29 cellular contexts compared by ENCODE assay signal in the genomic region with DNA sequence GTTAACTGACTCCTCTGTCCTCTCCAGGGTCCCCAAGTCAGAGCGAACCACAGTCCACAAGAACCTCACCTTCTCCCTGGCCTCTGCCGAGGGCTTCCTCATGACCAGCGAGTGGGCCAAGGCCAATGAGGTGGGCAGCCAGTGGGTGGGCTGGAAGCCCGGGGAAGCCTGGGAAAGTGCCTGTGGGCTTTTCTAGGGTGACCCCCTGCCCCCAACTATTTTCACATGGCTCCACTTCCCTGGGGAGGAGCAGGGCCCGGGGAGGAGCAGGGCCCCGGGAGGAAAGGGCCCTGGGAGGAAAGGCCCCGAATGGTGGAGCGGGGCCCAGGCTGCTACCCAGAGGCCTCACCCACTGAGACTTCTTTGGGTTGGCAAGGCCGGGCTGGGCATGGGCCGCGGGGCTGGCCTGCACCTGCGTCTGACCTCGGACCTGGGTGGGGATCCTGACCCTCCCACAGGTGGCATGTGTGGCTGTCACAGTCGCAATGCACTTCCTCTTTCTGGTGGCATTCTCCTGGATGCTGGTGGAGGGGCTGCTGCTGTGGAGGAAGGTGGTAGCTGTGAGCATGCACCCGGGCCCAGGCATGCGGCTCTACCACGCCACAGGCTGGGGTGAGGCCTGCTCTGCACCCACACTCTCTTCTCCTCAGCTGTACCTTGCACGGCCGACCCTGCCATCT. TPM values are rescaled to one million over a fixed set of nuclear protein-coding genes. Genes with fewer than 3 reads are reported as not detected.
A peak's percentile ranks its signal among the peaks of the same experiment; 100 is the strongest.
DNase-seq lines count a peak whose midpoint lies in the region; ATAC-seq, FAIRE-seq and TF ChIP-seq lines count a peak whose summit lies in the region.
"Had no signal": no experiment of that assay in that cellular context is flagged by ENCODE, and none has a peak within 500 bp of the region (broad histone marks: within the 10 kb centered on the region; RNA-seq: fewer than 3 reads in every experiment).

No MANE protein-coding gene starts in this region.

- no peaks in the 10 kb centered on the region for H3K9me1 ChIP-seq in K562 (ENCODE audit: control insufficient read depth, insufficient read depth, low read length)

- H3K4me3 ChIP-seq in K562 = no peak overlapping the region
- H3K4me3 ChIP-seq in naive thymus-derived CD4-positive, alpha-beta T cell (ENCODE audit: low read length) = no peak overlapping the region
- H3K4me3 ChIP-seq: transverse colon had no signal

- POLR2A ChIA-PET in K562 (lab: Yijun Ruan, JAX) = interaction anchor here (0.7 kb wide), 1 partner anchor 353 kb away, joined by 3 read pairs; no protein-coding TSS in a partner anchor
- POLR2A ChIA-PET in naive thymus-derived CD4-positive, alpha-beta T cell (lab: Charles Lee) = no interaction called here

- intact Hi-C loops in K562 (cut with micrococcal nuclease) = no loop called here
- intact Hi-C loops in naive thymus-derived CD4-positive, alpha-beta T cell (cut with micrococcal nuclease) = no loop called here

- H3K27me3 Mint-ChIP-seq in stimulated activated naive CD8-positive, alpha-beta T cell treated with anti-CD3 and anti-CD28 coated beads, Interleukin-15, amount 100 ng/mL, for 72 hours = peaks cover 11% of the 10 kb centered on the region
- H3K27me3 Mint-ChIP-seq in naive thymus-derived CD4-positive, alpha-beta T cell = peaks cover 0 to 19% (median 6%) of the 10 kb centered on the region in 5 donors
- H3K27me3 Mint-ChIP-seq in activated CD8-positive, alpha-beta memory T cell treated with anti-CD3 and anti-CD28 coated beads, Interleukin-2, amount 10 ng/mL, durations not matched to agents 7 days and 5 days = peaks cover 8% of the 10 kb centered on the region

- H3K36me3 ChIP-seq in K562 (ENCODE audit: control insufficient read depth, insufficient read depth, low read length) = no peaks in the 10 kb centered on the region
- no peaks in the 10 kb centered on the region for H3K36me3 ChIP-seq in naive thymus-derived CD4-positive, alpha-beta T cell (ENCODE audit: control insufficient read depth in 2 of 3, insufficient read depth in 3 of 3, low read length in 3 of 3)
- H3K36me3 ChIP-seq: transverse colon had no signal

- CTCF ChIA-PET in K562 (lab: Yijun Ruan, JAX; ENCODE audit: low intra/inter-chr PET ratio) = no interaction called here
- CTCF ChIA-PET in naive thymus-derived CD4-positive, alpha-beta T cell (lab: Charles Lee) = no interaction called here
- CTCF ChIA-PET in activated CD8-positive, alpha-beta memory T cell treated with anti-CD3 and anti-CD28 coated beads, Interleukin-2, amount 10 ng/mL, durations not matched to agents 7 days and 5 days (lab: Charles Lee) = no interaction called here

- TF ChIP-seq EP300 in K562 (IDR thresholded peaks at IDR 0.05; ENCODE audit: low read length) = no peak

- H3K9me3 ChIP-seq in K562 (replicated peaks; ENCODE audit: control insufficient read depth, insufficient read depth, low read depth, low read length) = no peaks in the 10 kb centered on the region; the same call in 1 of the 2 replicates
- no peaks in the 10 kb centered on the region for H3K9me3 ChIP-seq in naive thymus-derived CD4-positive, alpha-beta T cell (ENCODE audit: control insufficient read depth in 2 of 3, low read length in 3 of 3)
- H3K9me3 ChIP-seq: transverse colon had no signal

- H3K27ac ChIP-seq in K562 (ENCODE audit: extremely low read depth, low read depth, low read length) = no peak overlapping the region
- no peak overlapping the region for H3K27ac ChIP-seq in naive thymus-derived CD4-positive, alpha-beta T cell (ENCODE audit: low read depth, low read length)
- H3K27ac ChIP-seq: KMS-11, transverse colon had no signal

- H3K27ac Mint-ChIP-seq in stimulated activated naive CD8-positive, alpha-beta T cell treated with anti-CD3 and anti-CD28 coated beads, Interleukin-15, amount 100 ng/mL, for 72 hours = peak overlapping the region in 1 of 2 donors; percentile 97
- H3K27ac Mint-ChIP-seq in naive thymus-derived CD4-positive, alpha-beta T cell = no peak overlapping the region
- H3K27ac Mint-ChIP-seq in activated CD8-positive, alpha-beta memory T cell treated with anti-CD3 and anti-CD28 coated beads, Interleukin-2, amount 10 ng/mL, durations not matched to agents 7 days and 5 days = no peak overlapping the region
- H3K27ac Mint-ChIP-seq: activated naive CD4-positive, alpha-beta T cell treated with anti-CD3 and anti-CD28 coated beads, Interleukin-2, amount 10 ng/mL, durations not matched to agents 7 days and 5 days; activated T-helper 1 cell treated with anti-CD3 and anti-CD28 coated beads, Interleukin-12 subunit alpha, Interleukin-12 subunit beta, Interleukin-2, Interleukin-4 antibody, amounts not matched to agents 30 ng/mL and 10 ng/mL and 1 ng/mL, durations not matched to agents 14 hours and 24 hours and 36 hours had no signal

- in situ Hi-C loops in K562 (cut with MboI) = no loop called here

- no peak overlapping the region for H3K9ac ChIP-seq in K562 (ENCODE audit: insufficient read depth in 1 of 2, low read depth in 2 of 2, low read length in 2 of 2)
- H3K9ac ChIP-seq: KMS-11 had no signal

- no TSS peak for BruUV-seq in K562 (replicated peaks; lab: Mats Ljungman, UMichigan)

- WGBS in K562 (ENCODE audit: insufficient coverage, low coverage, missing lambda C conversion rate) = 21% methylated on average over 14 of the region's 19 CpGs

- H3K79me2 ChIP-seq in K562 (ENCODE audit: control insufficient read depth, insufficient read depth, low read length) = no peaks in the 10 kb centered on the region

- no peak for TF ChIP-seq CTCF in K562 (IDR thresholded peaks at IDR 0.05 in 2 of 3, conservative IDR thresholded peaks at IDR 0.05 in 1 of 3; ENCODE audit: insufficient read depth in 2 of 3, low read depth in 1 of 3, low read length in 3 of 3)

- H3K9me3 Mint-ChIP-seq in stimulated activated naive CD8-positive, alpha-beta T cell treated with anti-CD3 and anti-CD28 coated beads, Interleukin-15, amount 100 ng/mL, for 72 hours = no peaks in the 10 kb centered on the region
- H3K9me3 Mint-ChIP-seq in naive thymus-derived CD4-positive, alpha-beta T cell = peaks cover 0 to 3% (median 0%) of the 10 kb centered on the region in 11 donors
- no peaks in the 10 kb centered on the region for H3K9me3 Mint-ChIP-seq in activated CD8-positive, alpha-beta memory T cell treated with anti-CD3 and anti-CD28 coated beads, Interleukin-2, amount 10 ng/mL, durations not matched to agents 7 days and 5 days (ENCODE audit: low read depth)
- H3K9me3 Mint-ChIP-seq: activated naive CD4-positive, alpha-beta T cell treated with anti-CD3 and anti-CD28 coated beads, Interleukin-2, amount 10 ng/mL, durations not matched to agents 7 days and 5 days; activated T-helper 1 cell treated with anti-CD3 and anti-CD28 coated beads, Interleukin-12 subunit alpha, Interleukin-12 subunit beta, Interleukin-2, Interleukin-4 antibody, amounts not matched to agents 30 ng/mL and 10 ng/mL and 1 ng/mL, durations not matched to agents 14 hours and 24 hours and 36 hours had no signal

- H3K27me3 ChIP-seq in K562 (ENCODE audit: control insufficient read depth in 2 of 2, insufficient read depth in 2 of 2, low read length in 2 of 2) = peaks cover 19 to 51% of the 10 kb centered on the region in 2 experiments; a peak in 4 of 5 replicates
- H3K27me3 ChIP-seq in naive thymus-derived CD4-positive, alpha-beta T cell (ENCODE audit: control insufficient read depth in 2 of 2, insufficient read depth in 2 of 2, low read length in 2 of 2) = no peaks in the 10 kb centered on the region

- no peak for TF ChIP-seq RAD21 in K562 (CRISPR knock-in tag; conservative IDR thresholded peaks at IDR 0.05 in 1 of 2, IDR thresholded peaks at IDR 0.05 in 1 of 2)

- no peak for TF ChIP-seq POLR2A in K562 (conservative IDR thresholded peaks at IDR 0.05)

- FAIRE-seq in K562 (lab: Jason Lieb, UNC) = no peak
- FAIRE-seq: G401.6, GM19239 had no signal

- no peak overlapping the region for H3K4me2 ChIP-seq in K562 (ENCODE audit: insufficient read depth, low read length)
- H3K4me2 ChIP-seq: KMS-11 had no signal

- ATAC-seq in stimulated activated naive CD8-positive, alpha-beta T cell treated with anti-CD3 and anti-CD28 coated beads, Interleukin-15, amount 100 ng/mL, for 72 hours = peak; percentile 20
- no peak for ATAC-seq in stimulated activated naive CD8-positive, alpha-beta T cell treated with anti-CD3 and anti-CD28 coated beads, Interleukin-15, Interleukin-2, amounts not matched to agents 100 U/mL and 50 U/mL, for 24 hours
- no peak for ATAC-seq in K562
- ATAC-seq in naive thymus-derived CD4-positive, alpha-beta T cell = peak; percentile 30
- no peak for ATAC-seq in activated CD8-positive, alpha-beta memory T cell treated with anti-CD3 and anti-CD28 coated beads, Interleukin-2, amount 10 ng/mL, durations not matched to agents 7 days and 5 days
- ATAC-seq: HCT116 had no signal

- H4K20me1 ChIP-seq in K562 (replicated peaks; ENCODE audit: control insufficient read depth, insufficient read depth, low read length) = 0 out of 2 replicates have a peak, but pooled peaks cover 3% of the 10 kb centered on the region

- H3K36me3 Mint-ChIP-seq in naive thymus-derived CD4-positive, alpha-beta T cell = no peaks in the 10 kb centered on the region
- no peaks in the 10 kb centered on the region for H3K36me3 Mint-ChIP-seq in activated CD8-positive, alpha-beta memory T cell treated with anti-CD3 and anti-CD28 coated beads, Interleukin-2, amount 10 ng/mL, durations not matched to agents 7 days and 5 days
- H3K36me3 Mint-ChIP-seq: activated naive CD4-positive, alpha-beta T cell treated with anti-CD3 and anti-CD28 coated beads, Interleukin-2, amount 10 ng/mL, durations not matched to agents 7 days and 5 days had no signal

- no peak overlapping the region for H3K4me3 Mint-ChIP-seq in stimulated activated naive CD8-positive, alpha-beta T cell treated with anti-CD3 and anti-CD28 coated beads, Interleukin-15, amount 100 ng/mL, for 72 hours
- H3K4me3 Mint-ChIP-seq in naive thymus-derived CD4-positive, alpha-beta T cell = no peak overlapping the region
- H3K4me3 Mint-ChIP-seq in activated CD8-positive, alpha-beta memory T cell treated with anti-CD3 and anti-CD28 coated beads, Interleukin-2, amount 10 ng/mL, durations not matched to agents 7 days and 5 days = no peak overlapping the region
- H3K4me3 Mint-ChIP-seq: activated naive CD4-positive, alpha-beta T cell treated with anti-CD3 and anti-CD28 coated beads, Interleukin-2, amount 10 ng/mL, durations not matched to agents 7 days and 5 days; activated T-helper 1 cell treated with anti-CD3 and anti-CD28 coated beads, Interleukin-12 subunit alpha, Interleukin-12 subunit beta, Interleukin-2, Interleukin-4 antibody, amounts not matched to agents 30 ng/mL and 10 ng/mL and 1 ng/mL, durations not matched to agents 14 hours and 24 hours and 36 hours had no signal

- H3K4me1 Mint-ChIP-seq in stimulated activated naive CD8-positive, alpha-beta T cell treated with anti-CD3 and anti-CD28 coated beads, Interleukin-15, amount 100 ng/mL, for 72 hours = no peaks in the 10 kb centered on the region
- peaks cover 0 to 3% (median 0%) of the 10 kb centered on the region in 7 donors for H3K4me1 Mint-ChIP-seq in naive thymus-derived CD4-positive, alpha-beta T cell
- no peaks in the 10 kb centered on the region for H3K4me1 Mint-ChIP-seq in activated CD8-positive, alpha-beta memory T cell treated with anti-CD3 and anti-CD28 coated beads, Interleukin-2, amount 10 ng/mL, durations not matched to agents 7 days and 5 days
- H3K4me1 Mint-ChIP-seq: activated naive CD4-positive, alpha-beta T cell treated with anti-CD3 and anti-CD28 coated beads, Interleukin-2, amount 10 ng/mL, durations not matched to agents 7 days and 5 days had no signal

- no peak for DNase-seq in stimulated activated naive CD8-positive, alpha-beta T cell treated with anti-CD3 and anti-CD28 coated beads, Interleukin-15, amount 100 ng/mL, for 72 hours
- DNase-seq in stimulated activated naive CD8-positive, alpha-beta T cell treated with anti-CD3 and anti-CD28 coated beads, Interleukin-15, Interleukin-2, amounts not matched to agents 100 U/mL and 50 U/mL, for 24 hours = no peak
- no peak for DNase-seq in K562 (ENCODE audit: extremely low read depth in 1 of 4, low spot score in 3 of 4)
- no peak for DNase-seq in naive thymus-derived CD4-positive, alpha-beta T cell
- DNase-seq in HCEC 1CT = no peak
- no peak for DNase-seq in DMS 273 (lab: John Stamatoyannopoulos, UW; ENCODE audit: unreplicated experiment)
- no peak for DNase-seq in NCI-H748 treated with DMSO at 0.1 percent for 48 hours (lab: John Stamatoyannopoulos, UW)
- no peak for DNase-seq in activated CD8-positive, alpha-beta memory T cell treated with anti-CD3 and anti-CD28 coated beads, Interleukin-2, amount 10 ng/mL, durations not matched to agents 7 days and 5 days
- DNase-seq: activated CD4-positive, alpha-beta T cell treated with anti-CD3 and anti-CD28 coated beads, Interleukin-2, amount 50 U/mL, for 48 hours; activated CD8-positive, alpha-beta memory T cell treated with anti-CD3 and anti-CD28 coated beads, Interleukin-2, amount 50 U/mL, for 4 hours; activated naive CD4-positive, alpha-beta T cell treated with anti-CD3 and anti-CD28 coated beads, Interleukin-2, amount 10 ng/mL, durations not matched to agents 7 days and 5 days; COR-L47; NCI-H1048; NCI-H1694 treated with DMSO at 0.1 percent for 48 hours; NCI-H2171; NCI-H524 treated with DMSO at 0.1 percent for 48 hours; NK-92 treated with Interleukin-12 subunit alpha and Interleukin-12 subunit beta, amount 100 ng/mL, for 24 hours; occipital lobe; SIG-M5; transverse colon had no signal

- H3K4me1 ChIP-seq in K562 (replicated peaks in 1 of 2; ENCODE audit: control insufficient read depth in 2 of 2, insufficient read depth in 2 of 2, low read length in 2 of 2) = peaks cover 0 to 21% of the 10 kb centered on the region in 2 experiments; a peak in 3 of 5 replicates
- no peaks in the 10 kb centered on the region for H3K4me1 ChIP-seq in naive thymus-derived CD4-positive, alpha-beta T cell (ENCODE audit: control insufficient read depth in 2 of 2, insufficient read depth in 2 of 2, low read length in 2 of 2)
- H3K4me1 ChIP-seq: transverse colon had no signal

- no peak overlapping the region for H2AFZ ChIP-seq in K562 (ENCODE audit: low read depth, low read length)

RNA-seq across cellular contexts. Expression of a gene that starts 17.9 kb away (rescaled TPM):
- not detected in 2 replicates for total RNA-seq in K562 (2011; cell fraction: chromatin; rRNA removed; ENCODE audit: low replicate concordance)
- 0.17 TPM in 1 of 2 replicates, not detected in the other for total RNA-seq in K562 (2011; cell fraction: nucleolus; rRNA removed)
- total RNA-seq in K562 (2011; cell fraction: nucleoplasm; rRNA removed) = not detected in 2 replicates
- total RNA-seq in K562 (2014; rRNA removed) (not detected in 2 replicates), K562 (2014; rRNA removed; fragmentation: Illumina TruSeq; extraction: Trizol) (not detected in 2 replicates), K562 (2015; rRNA removed; fragmentation: Illumina TruSeq; extraction: Trizol) (not detected in 2 replicates), K562 (2021) (not detected in 2 replicates)
- polyA plus RNA-seq in K562 (2011; rRNA removed) (not detected in 2 replicates), K562 (2014; fragmentation: Illumina TruSeq; extraction: Trizol) (not detected in 2 replicates), K562 (2014; fragmentation: Nextera tagmentation; extraction: Ambion mirVana) (not detected), K562 (2014; rRNA removed) (not detected in 2 replicates)
- not detected in 2 replicates for polyA plus RNA-seq in K562 (2011; cell fraction: cytosol; rRNA removed)
- polyA plus RNA-seq in K562 (2011; cell fraction: nucleus; rRNA removed) = 0.28 TPM in 1 of 2 replicates, not detected in the other
- not detected in 2 replicates for polyA plus RNA-seq in K562 (2012)
- polyA minus RNA-seq in K562 (2011; rRNA and poly(A)+ RNA removed) = not detected in 2 replicates
- polyA minus RNA-seq in K562 (2011; cell fraction: cytosol; rRNA and poly(A)+ RNA removed) = not detected in 2 replicates
- polyA minus RNA-seq in K562 (2011; cell fraction: nucleus; rRNA and poly(A)+ RNA removed) = not detected in 2 replicates
- not detected for total RNA-seq in naive thymus-derived CD4-positive, alpha-beta T cell
- not detected for polyA plus RNA-seq in naive thymus-derived CD4-positive, alpha-beta T cell
- total RNA-seq in activated CD8-positive, alpha-beta memory T cell treated with anti-CD3 and anti-CD28 coated beads, Interleukin-2, amount 10 ng/mL, durations not matched to agents 7 days and 5 days = not detected
- total RNA-seq: A673; activated T-helper 1 cell treated with anti-CD3 and anti-CD28 coated beads, Interleukin-12 subunit alpha, Interleukin-12 subunit beta, Interleukin-2, Interleukin-4 antibody, amounts not matched to agents 30 ng/mL and 10 ng/mL and 1 ng/mL, durations not matched to agents 14 hours and 24 hours and 36 hours; HT1080; kidney epithelial cell; lung microvascular endothelial cell; occipital lobe; transverse colon had no signal

RNA-seq across cellular contexts. Expression of a gene that starts 39.0 kb away (rescaled TPM):
- 0.65 TPM in 1 of 2 replicates, not detected in the other for total RNA-seq in K562 (2011; cell fraction: chromatin; rRNA removed; ENCODE audit: low replicate concordance)
- not detected in 2 replicates for total RNA-seq in K562 (2011; cell fraction: nucleolus; rRNA removed)
- total RNA-seq in K562 (2011; cell fraction: nucleoplasm; rRNA removed) = 0.15 TPM in 1 of 2 replicates, not detected in the other
- total RNA-seq in K562 (2014; rRNA removed) (0.32 TPM in 1 of 2 replicates, not detected in the other), K562 (2014; rRNA removed; fragmentation: Illumina TruSeq; extraction: Trizol) (not detected in 2 replicates), K562 (2015; rRNA removed; fragmentation: Illumina TruSeq; extraction: Trizol) (not detected in 2 replicates), K562 (2021) (0.20 and 0.40 TPM in 2 replicates)
- polyA plus RNA-seq in K562 (2011; rRNA removed) (0.11 TPM in 1 of 2 replicates, not detected in the other), K562 (2014; fragmentation: Illumina TruSeq; extraction: Trizol) (not detected in 2 replicates), K562 (2014; fragmentation: Nextera tagmentation; extraction: Ambion mirVana) (not detected), K562 (2014; rRNA removed) (not detected in 2 replicates)
- 0.49 TPM in 1 of 2 replicates, not detected in the other for polyA plus RNA-seq in K562 (2011; cell fraction: cytosol; rRNA removed)
- polyA plus RNA-seq in K562 (2011; cell fraction: nucleus; rRNA removed) = 0.26 TPM in 1 of 2 replicates, not detected in the other
- polyA plus RNA-seq in K562 (2012) = not detected in 2 replicates
- not detected in 2 replicates for polyA minus RNA-seq in K562 (2011; rRNA and poly(A)+ RNA removed)
- polyA minus RNA-seq in K562 (2011; cell fraction: cytosol; rRNA and poly(A)+ RNA removed) = not detected in 2 replicates
- polyA minus RNA-seq in K562 (2011; cell fraction: nucleus; rRNA and poly(A)+ RNA removed) = 0.27 TPM in 1 of 2 replicates, not detected in the other
- total RNA-seq in naive thymus-derived CD4-positive, alpha-beta T cell = under 1 TPM in 1 of 5 experiments, not detected in 4; 0.11 TPM
- not detected for polyA plus RNA-seq in naive thymus-derived CD4-positive, alpha-beta T cell
- not detected for total RNA-seq in activated CD8-positive, alpha-beta memory T cell treated with anti-CD3 and anti-CD28 coated beads, Interleukin-2, amount 10 ng/mL, durations not matched to agents 7 days and 5 days
- total RNA-seq: A673; activated T-helper 1 cell treated with anti-CD3 and anti-CD28 coated beads, Interleukin-12 subunit alpha, Interleukin-12 subunit beta, Interleukin-2, Interleukin-4 antibody, amounts not matched to agents 30 ng/mL and 10 ng/mL and 1 ng/mL, durations not matched to agents 14 hours and 24 hours and 36 hours; HT1080; kidney epithelial cell; lung microvascular endothelial cell; transverse colon had no signal

RNA-seq across cellular contexts. Expression of a gene that starts 53.0 kb away (rescaled TPM):
- 105 and 110 TPM in 2 replicates for total RNA-seq in K562 (2011; cell fraction: chromatin; rRNA removed; ENCODE audit: low replicate concordance)
- 103 and 112 TPM in 2 replicates for total RNA-seq in K562 (2011; cell fraction: nucleolus; rRNA removed)
- total RNA-seq in K562 (2011; cell fraction: nucleoplasm; rRNA removed) = 100 and 107 TPM in 2 replicates
- total RNA-seq in K562 (2014; rRNA removed) = 364 and 393 TPM in 2 replicates
- total RNA-seq in K562 (2014; rRNA removed; fragmentation: Illumina TruSeq; extraction: Trizol) = 404 and 414 TPM in 2 replicates
- total RNA-seq in K562 (2015; rRNA removed; fragmentation: Illumina TruSeq; extraction: Trizol) = 327 and 358 TPM in 2 replicates
- 321 and 326 TPM in 2 replicates for total RNA-seq in K562 (2021)
- 544 and 662 TPM in 2 replicates for polyA plus RNA-seq in K562 (2011; rRNA removed)
- 461 and 577 TPM in 2 replicates for polyA plus RNA-seq in K562 (2011; cell fraction: cytosol; rRNA removed)
- polyA plus RNA-seq in K562 (2011; cell fraction: nucleus; rRNA removed) = 113 and 195 TPM in 2 replicates
- 238 and 428 TPM in 2 replicates for polyA plus RNA-seq in K562 (2012)
- 368 and 407 TPM in 2 replicates for polyA plus RNA-seq in K562 (2014; fragmentation: Illumina TruSeq; extraction: Trizol)
- polyA plus RNA-seq in K562 (2014; fragmentation: Nextera tagmentation; extraction: Ambion mirVana) = 100 to 1,000 TPM; 940 to 978 TPM
- polyA plus RNA-seq in K562 (2014; rRNA removed) = 429 and 463 TPM in 2 replicates
- polyA minus RNA-seq in K562 (2011; rRNA and poly(A)+ RNA removed) = 408 and 504 TPM in 2 replicates
- polyA minus RNA-seq in K562 (2011; cell fraction: cytosol; rRNA and poly(A)+ RNA removed) = 113 and 154 TPM in 2 replicates
- 48.2 and 82.0 TPM in 2 replicates for polyA minus RNA-seq in K562 (2011; cell fraction: nucleus; rRNA and poly(A)+ RNA removed)
- total RNA-seq in naive thymus-derived CD4-positive, alpha-beta T cell = 100 to 1,000 TPM in 1 of 5 experiments, 10 to 100 TPM in 4; 59.4 to 129 (median 63.2) TPM
- 100 to 1,000 TPM; 176 to 203 TPM for polyA plus RNA-seq in naive thymus-derived CD4-positive, alpha-beta T cell
- total RNA-seq in activated CD8-positive, alpha-beta memory T cell treated with anti-CD3 and anti-CD28 coated beads, Interleukin-2, amount 10 ng/mL, durations not matched to agents 7 days and 5 days = 100 to 1,000 TPM; 124 to 142 TPM

Comparison
In these comparisons a context has a peak if more than half of its experiments do, and no peak if none do; other contexts are left out.
1. ATAC-seq: peak in stimulated activated naive CD8-positive, alpha-beta T cell treated with anti-CD3 and anti-CD28 coated beads, Interleukin-15, amount 100 ng/mL, for 72 hours (single experiment) and naive thymus-derived CD4-positive, alpha-beta T cell (single experiment); none in stimulated activated naive CD8-positive, alpha-beta T cell treated with anti-CD3 and anti-CD28 coated beads, Interleukin-15, Interleukin-2, amounts not matched to agents 100 U/mL and 50 U/mL, for 24 hours (single experiment), K562 (single experiment) and activated CD8-positive, alpha-beta memory T cell treated with anti-CD3 and anti-CD28 coated beads, Interleukin-2, amount 10 ng/mL, durations not matched to agents 7 days and 5 days (single experiment).